19 cellular contexts compared by ENCODE assay signal in genomic region chr7:105295626-105296352, GRCh38.
DNase-seq lines count a peak whose midpoint lies in the region; ATAC-seq and TF ChIP-seq lines count a peak whose summit lies in the region.
"Had no signal": no experiment of that assay in that cellular context is flagged by ENCODE, and none has a peak within 500 bp of the region (broad histone marks: within the 10 kb centered on the region; RNA-seq: fewer than 3 reads in every experiment).

No MANE protein-coding gene starts in this region.

- WGBS in mammary epithelial cell (ENCODE audit: low coverage, missing lambda C conversion rate), result 100% methylated on average over 1 of the region's 1 CpG

- CTCF ChIA-PET in MCF 10A (lab: Yijun Ruan, JAX) (interaction anchor here (1.5 kb wide), 1 partner anchor 155 kb away, joined by 4 read pairs; no protein-coding TSS in a partner anchor), mammary epithelial cell (lab: Charles Lee; ENCODE audit: low non-redundant PET) (no interaction called here)
- CTCF ChIA-PET in activated CD4-positive, alpha-beta memory T cell treated with anti-CD3 and anti-CD28 coated beads for 36 hours (lab: Charles Lee), result no interaction called here

- no peaks in the 10 kb centered on the region for H3K9me3 Mint-ChIP-seq in MCF 10A (ENCODE audit: unreplicated experiment)
- no peaks in the 10 kb centered on the region for H3K9me3 Mint-ChIP-seq in activated CD4-positive, alpha-beta memory T cell treated with anti-CD3 and anti-CD28 coated beads for 36 hours

- H3K27me3 ChIP-seq in mammary epithelial cell (ENCODE audit: insufficient read depth, low read length) (no peaks in the 10 kb centered on the region), left lung (no peaks in the 10 kb centered on the region)
- H3K27me3 ChIP-seq: SJSA1, transverse colon had no signal

- no peak overlapping the region for H3K4me3 ChIP-seq in mammary epithelial cell (replicated peaks in 1 of 3; ENCODE audit: insufficient read depth in 1 of 3, low read depth in 2 of 3, low read length in 3 of 3)
- H3K4me3 ChIP-seq in left lung, result no peak overlapping the region
- H3K4me3 ChIP-seq: SJSA1, transverse colon had no signal

- ATAC-seq in left lung (peak; percentile 31), HG02938 (IDR thresholded peaks at IDR 0.05; ENCODE audit: unreplicated experiment) (no peak)
- ATAC-seq: left lobe of liver had no signal

- BruUV-seq in MCF 10A (replicated peaks; lab: Mats Ljungman, UMichigan), result no TSS peak
- BruUV-seq in mammary epithelial cell (replicated peaks; lab: Mats Ljungman, UMichigan), result no TSS peak

- H3K36me3 Mint-ChIP-seq in MCF 10A (ENCODE audit: insufficient read depth, unreplicated experiment), result peaks cover 21% of the 10 kb centered on the region
- H3K36me3 Mint-ChIP-seq in activated CD4-positive, alpha-beta memory T cell treated with anti-CD3 and anti-CD28 coated beads for 36 hours, result peaks cover 7% of the 10 kb centered on the region
- H3K36me3 Mint-ChIP-seq: naive B cell had no signal

- peak overlapping the region; percentile 12 for H3K27ac Mint-ChIP-seq in MCF 10A (ENCODE audit: low read depth, unreplicated experiment)
- peak overlapping the region; percentile 44 for H3K27ac Mint-ChIP-seq in activated CD4-positive, alpha-beta memory T cell treated with anti-CD3 and anti-CD28 coated beads for 36 hours

- POLR2A ChIA-PET in MCF 10A (lab: Yijun Ruan, JAX), result interaction anchor here (0.6 to 0.9 kb wide), 2 partner anchors 56 to 92 kb away, joined by 3 read pairs; no protein-coding TSS in a partner anchor
- POLR2A ChIA-PET in activated CD4-positive, alpha-beta memory T cell treated with anti-CD3 and anti-CD28 coated beads for 36 hours (lab: Charles Lee), result interaction anchor here (1.2 to 3.5 kb wide), 2 partner anchors 12 to 50 kb away, joined by 3 to 17 read pairs; no protein-coding TSS in a partner anchor

- no peak overlapping the region for H3K27ac ChIP-seq in mammary epithelial cell (ENCODE audit: insufficient read depth, low read depth, low read length)
- H3K27ac ChIP-seq in left lung, result no peak overlapping the region
- H3K27ac ChIP-seq: SJSA1, transverse colon had no signal

- no peaks in the 10 kb centered on the region for H3K27me3 Mint-ChIP-seq in MCF 10A (ENCODE audit: insufficient read depth, unreplicated experiment)
- H3K27me3 Mint-ChIP-seq in activated CD4-positive, alpha-beta memory T cell treated with anti-CD3 and anti-CD28 coated beads for 36 hours, result no peaks in the 10 kb centered on the region
- H3K27me3 Mint-ChIP-seq: naive B cell had no signal

- no peak overlapping the region for H2AFZ ChIP-seq in mammary epithelial cell (ENCODE audit: low read depth, low read length)

- DNase-seq in MCF 10A (ENCODE audit: unreplicated experiment) (no peak), mammary epithelial cell (no peak), left lung (no peak), LoVo (ENCODE audit: low spot score) (no peak), RPMI8226 (no peak), NCI-H2171 treated with DMSO at 0.1 percent for 48 hours (lab: John Stamatoyannopoulos, UW) (no peak)
- DNase-seq in activated CD4-positive, alpha-beta memory T cell treated with anti-CD3 and anti-CD28 coated beads for 36 hours, result no peak
- DNase-seq: AML-193; caudate nucleus; foreskin melanocyte; naive B cell; NCI-H1417 treated with DMSO at 0.1 percent for 48 hours; NCI-H446 treated with DMSO at 0.1 percent for 48 hours; retina; stimulated activated CD4-positive, alpha-beta T cell treated with anti-CD3 and anti-CD28 coated beads, Interleukin-1b, Interleukin-23, amount 100 ng/mL, for 48 hours; transverse colon had no signal

- H3K4me1 ChIP-seq in mammary epithelial cell (ENCODE audit: insufficient read depth, low read length), result no peaks in the 10 kb centered on the region
- no peaks in the 10 kb centered on the region for H3K4me1 ChIP-seq in left lung
- H3K4me1 ChIP-seq: SJSA1 had no signal

- no peak overlapping the region for H3K9ac ChIP-seq in mammary epithelial cell (ENCODE audit: insufficient read depth, low read length)

- dilution Hi-C loops in mammary epithelial cell (cut with HindIII; ENCODE audit: low sequenced_read_pairs), result no loop called here

- H3K36me3 ChIP-seq in mammary epithelial cell (ENCODE audit: insufficient read depth, low read length), result no peaks in the 10 kb centered on the region
- no peaks in the 10 kb centered on the region for H3K36me3 ChIP-seq in left lung
- H3K36me3 ChIP-seq: SJSA1, transverse colon had no signal

- intact Hi-C loops in MCF 10A (cut with micrococcal nuclease), result no loop called here
- intact Hi-C loops in mammary epithelial cell (cut with micrococcal nuclease), result no loop called here
- intact Hi-C loops in activated CD4-positive, alpha-beta memory T cell treated with anti-CD3 and anti-CD28 coated beads for 36 hours (cut with micrococcal nuclease), result loop anchor here (1.0 to 5.0 kb wide), 3 partner anchors 92 to 512 kb away; partner anchors contain the start of gene SRPK2
- intact Hi-C loops in left lung (cut with DNase I), result no loop called here

- peaks cover 75% of the 10 kb centered on the region for H3K79me2 ChIP-seq in mammary epithelial cell (ENCODE audit: insufficient read depth, low read length)

- H3K4me2 ChIP-seq in mammary epithelial cell (ENCODE audit: insufficient read depth, low read depth, low read length), result no peak overlapping the region

- no peaks in the 10 kb centered on the region for H3K4me1 Mint-ChIP-seq in MCF 10A (ENCODE audit: insufficient read depth, unreplicated experiment)
- H3K4me1 Mint-ChIP-seq in activated CD4-positive, alpha-beta memory T cell treated with anti-CD3 and anti-CD28 coated beads for 36 hours (ENCODE audit: low read depth), result peaks cover 55% of the 10 kb centered on the region

- in situ Hi-C loops in mammary epithelial cell (cut with MboI; ENCODE audit: low sequenced_read_pairs in 2 of 2), result no loop called here

- no peak for TF ChIP-seq CTCF in MCF 10A (IDR thresholded peaks at IDR 0.05; ENCODE audit: unreplicated experiment)
- TF ChIP-seq CTCF in mammary epithelial cell (conservative IDR thresholded peaks at IDR 0.05 in 1 of 2, IDR thresholded peaks at IDR 0.05 in 1 of 2; ENCODE audit: extremely low read depth in 1 of 2, insufficient read depth in 1 of 2, low read depth in 1 of 2, low read length in 2 of 2), result no peak
- TF ChIP-seq CTCF in left lung (IDR thresholded peaks at IDR 0.05), result no peak

- no peaks in the 10 kb centered on the region for H4K20me1 ChIP-seq in mammary epithelial cell (ENCODE audit: insufficient read depth, low read length)

- H3K9me3 ChIP-seq in mammary epithelial cell (replicated peaks; ENCODE audit: insufficient read depth, low read length) (no peaks in the 10 kb centered on the region), left lung (no peaks in the 10 kb centered on the region)
- H3K9me3 ChIP-seq: SJSA1, transverse colon had no signal

- no peak overlapping the region for H3K4me3 Mint-ChIP-seq in MCF 10A (ENCODE audit: unreplicated experiment)
- H3K4me3 Mint-ChIP-seq in activated CD4-positive, alpha-beta memory T cell treated with anti-CD3 and anti-CD28 coated beads for 36 hours, result no peak overlapping the region
- H3K4me3 Mint-ChIP-seq: naive B cell had no signal
